In genomic region chrX:95290455-95290854, GRCh38 we compare ENCODE assay signal across 30 cellular contexts.
DNase-seq lines count a peak whose midpoint lies in the region; ATAC-seq and TF ChIP-seq lines count a peak whose summit lies in the region.
"Had no signal": no experiment of that assay in that cellular context is flagged by ENCODE, and none has a peak within 500 bp of the region (broad histone marks: within the 10 kb centered on the region; RNA-seq: fewer than 3 reads in every experiment).

No MANE protein-coding gene starts in this region.

- H3K79me2 ChIP-seq in PC-3 (ENCODE audit: low read length) (no peaks in the 10 kb centered on the region), smooth muscle cell (ENCODE audit: low read depth) (no peaks in the 10 kb centered on the region)

- no peak overlapping the region for H3K4me2 ChIP-seq in PC-3 (ENCODE audit: low read length)
- H3K4me2 ChIP-seq in smooth muscle cell = no peak overlapping the region
- H3K4me2 ChIP-seq: BLaER1, KMS-11 had no signal

- no peaks in the 10 kb centered on the region for H3K9me2 ChIP-seq in PC-3 (replicated peaks; ENCODE audit: low read length)

- H3K9me3 ChIP-seq in PC-3 (ENCODE audit: low read length) (no peaks in the 10 kb centered on the region), smooth muscle cell (replicated peaks; ENCODE audit: low read depth) (no peaks in the 10 kb centered on the region)
- H3K9me3 ChIP-seq: BLaER1, psoas muscle, thyroid gland, vagina had no signal

- no peak for TF ChIP-seq CTCF in PC-3 (conservative IDR thresholded peaks at IDR 0.05; ENCODE audit: low read depth, low read length)
- TF ChIP-seq CTCF in smooth muscle cell (IDR thresholded peaks at IDR 0.05; ENCODE audit: borderline replicate concordance, insufficient read depth, poor library complexity, severe bottlenecking) = no peak

- 4% methylated on average over 3 of the region's 3 CpGs for WGBS in smooth muscle cell (ENCODE audit: low lambda C conversion rate)

- H3K36me3 ChIP-seq in PC-3 (ENCODE audit: low read depth, low read length) (no peaks in the 10 kb centered on the region), smooth muscle cell (ENCODE audit: low read depth) (no peaks in the 10 kb centered on the region)
- H3K36me3 ChIP-seq: BLaER1, thyroid gland, vagina had no signal

- H3K27me3 ChIP-seq in PC-3 (ENCODE audit: low read length) = no peaks in the 10 kb centered on the region
- no peaks in the 10 kb centered on the region for H3K27me3 ChIP-seq in smooth muscle cell (ENCODE audit: low read depth)
- H3K27me3 ChIP-seq: thyroid gland, vagina had no signal

- CTCF ChIA-PET in PC-3 (lab: Charles Lee) = no interaction called here

- POLR2A ChIA-PET in PC-3 (lab: Charles Lee; ENCODE audit: unreplicated experiment) = no interaction called here

- H3K9ac ChIP-seq in PC-3 (ENCODE audit: low read length) (no peak overlapping the region), smooth muscle cell (ENCODE audit: low read depth) (no peak overlapping the region)
- H3K9ac ChIP-seq: BLaER1, KMS-11 had no signal

- H2AFZ ChIP-seq in PC-3 (ENCODE audit: low read length) (no peak overlapping the region), smooth muscle cell (ENCODE audit: low read depth) (no peak overlapping the region)

- no peaks in the 10 kb centered on the region for H3K4me1 ChIP-seq in PC-3 (ENCODE audit: insufficient read depth, low read length)
- H3K4me1 ChIP-seq in smooth muscle cell (ENCODE audit: low read depth) = no peaks in the 10 kb centered on the region
- H3K4me1 ChIP-seq: BLaER1, psoas muscle, thyroid gland, vagina had no signal

- H3K27ac ChIP-seq in PC-3 (ENCODE audit: low read length) (no peak overlapping the region), smooth muscle cell (ENCODE audit: low read depth) (peak overlapping the region; percentile 7)
- H3K27ac ChIP-seq: BLaER1, KMS-11, psoas muscle, thyroid gland, vagina had no signal

- DNase-seq in H4 (ENCODE audit: low spot score) (peak; percentile 65), PC-3 (peak; percentile 5), smooth muscle cell (lab: John Stamatoyannopoulos, UW; ENCODE audit: unreplicated experiment) (no peak), inferior parietal cortex (ENCODE audit: extremely low spot score) (no peak), NCI-H748 treated with DMSO at 0.1 percent for 48 hours (lab: John Stamatoyannopoulos, UW) (no peak)
- DNase-seq: activated CD4-positive, alpha-beta T cell treated with anti-CD3 and anti-CD28 coated beads for 36 hours; activated CD8-positive, alpha-beta T cell treated with anti-CD3 and anti-CD28 coated beads for 36 hours; activated naive CD4-positive, alpha-beta T cell treated with anti-CD3 and anti-CD28 coated beads, Interleukin-2, amount 50 U/mL, for 16 hours; COR-L47; DMS79; GDM1; hypothalamus; left ventricle myocardium superior; MM.1S; NCI-H1105 treated with DMSO at 0.1 percent for 48 hours; NCI-H187 treated with DMSO at 0.1 percent for 48 hours; NCI-H524 treated with DMSO at 0.1 percent for 48 hours; psoas muscle; SHP77 treated with DMSO at 0.1 percent for 48 hours; stimulated activated CD4-positive, alpha-beta T cell treated with anti-CD3 and anti-CD28 coated beads, Interleukin-12 subunit alpha, Interleukin-12 subunit beta, amount 100 ng/mL, for 4 hours; stimulated activated CD4-positive, alpha-beta T cell treated with anti-CD3 and anti-CD28 coated beads, Interleukin-4, amount 100 ng/mL, for 24 hours; T-helper 2 cell; thyroid gland had no signal

- H4K20me1 ChIP-seq in PC-3 (ENCODE audit: low read length) (no peaks in the 10 kb centered on the region), smooth muscle cell (ENCODE audit: low read depth) (no peaks in the 10 kb centered on the region)
- H4K20me1 ChIP-seq: BLaER1 had no signal

- no TSS peak for BruUV-seq in PC-3 (replicated peaks; lab: Mats Ljungman, UMichigan)

- H3K4me3 ChIP-seq in PC-3 (ENCODE audit: low read length) = no peak overlapping the region
- H3K4me3 ChIP-seq in smooth muscle cell = no peak overlapping the region
- H3K4me3 ChIP-seq: BLaER1, psoas muscle, thyroid gland, vagina had no signal

- no peaks in the 10 kb centered on the region for H3F3A ChIP-seq in PC-3 (ENCODE audit: low read length, unreplicated experiment)
- no peaks in the 10 kb centered on the region for H3F3A ChIP-seq in smooth muscle cell (ENCODE audit: low read depth)

- intact Hi-C loops in PC-3 (cut with micrococcal nuclease) = no loop called here

- ATAC-seq in PC-3 (no peak), esophagus mucosa (peak; percentile 42), HG03378 (IDR thresholded peaks at IDR 0.05; ENCODE audit: unreplicated experiment) (no peak)
- ATAC-seq: activated CD4-positive, alpha-beta T cell treated with anti-CD3 and anti-CD28 coated beads for 36 hours; activated CD8-positive, alpha-beta T cell treated with anti-CD3 and anti-CD28 coated beads for 36 hours; left ventricle myocardium superior; Panc1; psoas muscle; sciatic nerve had no signal

Comparison
In these comparisons a context has a peak if more than half of its experiments do, and no peak if none do; other contexts are left out.
1. DNase-seq: peak in H4 (single experiment) and PC-3 (single experiment); none in smooth muscle cell (single experiment), inferior parietal cortex (single experiment) and NCI-H748 treated with DMSO at 0.1 percent for 48 hours (single experiment).